In the genomic region with DNA sequence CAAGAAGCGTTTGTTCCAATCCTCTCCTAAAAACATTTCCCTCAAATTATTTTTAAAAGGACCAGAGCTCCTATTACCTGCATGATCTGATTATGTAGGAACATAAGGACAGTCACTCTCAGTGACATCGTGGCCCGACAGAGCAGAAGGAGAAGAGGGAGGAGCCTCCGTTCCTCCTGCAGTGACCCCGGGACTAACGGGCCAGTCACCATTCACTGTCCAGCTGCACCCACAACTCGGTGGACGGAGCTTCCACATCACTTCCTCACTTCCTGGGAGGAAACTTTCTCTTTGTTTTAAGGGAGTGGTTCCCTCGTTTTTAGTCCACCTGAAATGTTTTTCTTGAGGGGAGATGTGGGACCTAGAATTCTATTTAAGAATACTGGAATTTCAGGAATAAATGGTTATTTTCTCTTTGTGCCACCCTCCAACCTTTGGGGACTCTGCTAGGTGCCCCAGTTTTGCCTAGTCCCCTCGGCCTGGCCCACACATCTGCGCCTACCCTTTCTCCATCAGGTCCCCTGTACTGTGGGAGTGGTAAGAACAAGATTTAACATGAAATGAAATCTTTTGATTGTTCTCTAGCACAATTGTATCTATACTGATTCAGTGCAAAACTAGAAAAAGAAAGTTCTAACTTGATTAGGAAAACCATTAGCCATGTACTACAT, we compare ENCODE assay signal across 15 cellular contexts.
DNase-seq lines count a peak whose midpoint lies in the region; ATAC-seq and TF ChIP-seq lines count a peak whose summit lies in the region.
"Had no signal": no experiment of that assay in that cellular context is flagged by ENCODE, and none has a peak within 500 bp of the region (broad histone marks: within the 10 kb centered on the region; RNA-seq: fewer than 3 reads in every experiment).

No MANE protein-coding gene starts in this region.

- no peaks in the 10 kb centered on the region for H3F3A ChIP-seq in SK-N-SH (replicated peaks; ENCODE audit: insufficient read depth)
- H3F3A ChIP-seq in PC-3 (ENCODE audit: low read length, unreplicated experiment), result no peaks in the 10 kb centered on the region

- H3K9me2 ChIP-seq in SK-N-SH (no peaks in the 10 kb centered on the region), PC-3 (replicated peaks; ENCODE audit: low read length) (no peaks in the 10 kb centered on the region)

- H3K27ac Mint-ChIP-seq in progenitor cell of endocrine pancreas (no peak overlapping the region), Calu3 (ENCODE audit: unreplicated experiment) (no peak overlapping the region)
- H3K27ac Mint-ChIP-seq: CD4-positive, alpha-beta T cell had no signal

- DNase-seq in SK-N-SH (peak; percentile 39), PC-3 (no peak), kidney tubule cell (ENCODE audit: low spot score) (peak; percentile 4), progenitor cell of endocrine pancreas (ENCODE audit: low spot score, unreplicated experiment) (no peak), RWPE1 (ENCODE audit: low spot score) (no peak), Calu3 (no peak)
- DNase-seq: AML-193; CD4-positive, alpha-beta T cell; DND-41 had no signal

- H3K9me3 ChIP-seq in SK-N-SH (no peaks in the 10 kb centered on the region), PC-3 (ENCODE audit: low read length) (no peaks in the 10 kb centered on the region)
- H3K9me3 ChIP-seq: A549, HAP-1 had no signal

- H3K27me3 Mint-ChIP-seq in progenitor cell of endocrine pancreas (peaks cover 4% of the 10 kb centered on the region), Calu3 (ENCODE audit: unreplicated experiment) (peaks cover 50% of the 10 kb centered on the region)

- H3K4me1 ChIP-seq in SK-N-SH (ENCODE audit: control insufficient read depth in 1 of 2, insufficient read depth in 2 of 2, low read depth in 1 of 2, low read length in 1 of 2), result no peaks in the 10 kb centered on the region
- H3K4me1 ChIP-seq in PC-3 (ENCODE audit: insufficient read depth, low read length), result no peaks in the 10 kb centered on the region
- H3K4me1 ChIP-seq: A549, HAP-1 had no signal

- H3K4me3 ChIP-seq in SK-N-SH (ENCODE audit: low read depth in 2 of 2, low read length in 1 of 2), result no peak overlapping the region
- H3K4me3 ChIP-seq in PC-3 (ENCODE audit: low read length), result peak overlapping the region; percentile 52
- H3K4me3 ChIP-seq: A549, HAP-1 had no signal

- peaks cover 27% of the 10 kb centered on the region for H3K27me3 ChIP-seq in SK-N-SH (ENCODE audit: insufficient read depth)
- peaks cover 48% of the 10 kb centered on the region for H3K27me3 ChIP-seq in PC-3 (ENCODE audit: low read length)

- H3K4me2 ChIP-seq in SK-N-SH (no peak overlapping the region), PC-3 (ENCODE audit: low read length) (peak overlapping the region; percentile 71)
- H3K4me2 ChIP-seq: A549 had no signal

- CTCF ChIA-PET in SK-N-SH (lab: Yijun Ruan, JAX) (interaction anchor here (1.0 to 1.1 kb wide), 3 partner anchors 13 to 651 kb away, joined by 3 read pairs; no protein-coding TSS in a partner anchor), PC-3 (lab: Charles Lee) (no interaction called here), RWPE1 (lab: Yijun Ruan, JAX) (no interaction called here), Calu3 (lab: Charles Lee) (no interaction called here)

- H4K20me1 ChIP-seq in SK-N-SH (ENCODE audit: insufficient read depth), result no peaks in the 10 kb centered on the region
- no peaks in the 10 kb centered on the region for H4K20me1 ChIP-seq in PC-3 (ENCODE audit: low read length)

- no peak overlapping the region for H3K9ac ChIP-seq in SK-N-SH
- no peak overlapping the region for H3K9ac ChIP-seq in PC-3 (ENCODE audit: low read length)

- H3K9me3 Mint-ChIP-seq in progenitor cell of endocrine pancreas (ENCODE audit: low read depth) (peaks cover 5% of the 10 kb centered on the region), Calu3 (ENCODE audit: low read depth, unreplicated experiment) (no peaks in the 10 kb centered on the region)
- H3K9me3 Mint-ChIP-seq: CD4-positive, alpha-beta T cell had no signal

- no peak overlapping the region for H3K27ac ChIP-seq in SK-N-SH (ENCODE audit: low read depth in 2 of 2, low read length in 1 of 2)
- H3K27ac ChIP-seq in PC-3 (ENCODE audit: low read length), result no peak overlapping the region
- H3K27ac ChIP-seq in RWPE1, result no peak overlapping the region
- H3K27ac ChIP-seq: 22Rv1, A549, C4-2B, HL-60 had no signal

- TF ChIP-seq RAD21 in SK-N-SH (IDR thresholded peaks at IDR 0.05; ENCODE audit: low read length), result no peak

- no peaks in the 10 kb centered on the region for H3K79me2 ChIP-seq in SK-N-SH (ENCODE audit: insufficient read depth)
- no peaks in the 10 kb centered on the region for H3K79me2 ChIP-seq in PC-3 (ENCODE audit: low read length)

- H3K36me3 ChIP-seq in SK-N-SH (replicated peaks in 1 of 2; ENCODE audit: control insufficient read depth in 1 of 2, insufficient read depth in 2 of 2, low read length in 1 of 2) (no peaks in the 10 kb centered on the region), PC-3 (ENCODE audit: low read depth, low read length) (no peaks in the 10 kb centered on the region)
- H3K36me3 ChIP-seq: HAP-1 had no signal

- 15% methylated on average over 11 of the region's 11 CpGs for WGBS in SK-N-SH (ENCODE audit: low lambda C conversion rate)

- H3K4me3 Mint-ChIP-seq in progenitor cell of endocrine pancreas (ENCODE audit: low read depth), result no peak overlapping the region
- H3K4me3 Mint-ChIP-seq in Calu3 (ENCODE audit: low read depth, unreplicated experiment), result no peak overlapping the region
- H3K4me3 Mint-ChIP-seq: CD4-positive, alpha-beta T cell had no signal

- H3K4me1 Mint-ChIP-seq in progenitor cell of endocrine pancreas (ENCODE audit: low read depth) (peaks cover 26% of the 10 kb centered on the region), Calu3 (ENCODE audit: low read depth, unreplicated experiment) (no peaks in the 10 kb centered on the region)

- ATAC-seq in SK-N-SH treated with all-trans-retinoic acid at 6 μM for 48 hours (no peak), PC-3 (peak; percentile 75)
- ATAC-seq: A549 had no signal

- POLR2A ChIA-PET in SK-N-SH (lab: Yijun Ruan, JAX), result no interaction called here
- POLR2A ChIA-PET in PC-3 (lab: Charles Lee; ENCODE audit: unreplicated experiment), result interaction anchor here (1.0 kb wide), 1 partner anchor 11 kb away, joined by 3 read pairs; no protein-coding TSS in a partner anchor
- POLR2A ChIA-PET in RWPE1 (lab: Yijun Ruan, JAX; ENCODE audit: low non-redundant PET), result no interaction called here

- H3K36me3 Mint-ChIP-seq in progenitor cell of endocrine pancreas (ENCODE audit: insufficient read depth) (peaks cover 4% of the 10 kb centered on the region), Calu3 (ENCODE audit: insufficient read depth, unreplicated experiment) (no peaks in the 10 kb centered on the region)

- no peak overlapping the region for H2AFZ ChIP-seq in SK-N-SH (ENCODE audit: low read depth)
- 0 out of 2 replicates have a peak overlapping the region, but pooled peaks have one; percentile 35 for H2AFZ ChIP-seq in PC-3 (ENCODE audit: low read length)

- BruUV-seq in PC-3 (replicated peaks; lab: Mats Ljungman, UMichigan) (no TSS peak), Calu3 (replicated peaks; lab: Mats Ljungman, UMichigan) (no TSS peak)

- TF ChIP-seq CTCF in SK-N-SH (IDR thresholded peaks at IDR 0.05), result no peak
- no peak for TF ChIP-seq CTCF in PC-3 (conservative IDR thresholded peaks at IDR 0.05; ENCODE audit: low read depth, low read length)
- no peak for TF ChIP-seq CTCF in progenitor cell of endocrine pancreas (IDR thresholded peaks at IDR 0.05; ENCODE audit: unreplicated experiment)
- TF ChIP-seq CTCF in RWPE1 (conservative IDR thresholded peaks at IDR 0.05; ENCODE audit: low read depth), result no peak
- TF ChIP-seq CTCF in Calu3 (IDR thresholded peaks at IDR 0.05; ENCODE audit: unreplicated experiment), result no peak

- intact Hi-C loops in PC-3 (cut with micrococcal nuclease) (no loop called here), Calu3 (cut with micrococcal nuclease; ENCODE audit: unreplicated experiment) (no loop called here)

- no peak for TF ChIP-seq EP300 in SK-N-SH (IDR thresholded peaks at IDR 0.05; ENCODE audit: borderline replicate concordance in 1 of 2, low read depth in 1 of 2, low read length in 1 of 2)

TF ChIP-seq in SK-N-SH, 30 proteins besides CTCF, POLR2A, EP300 and RAD21 (continues in another document):
- TF ChIP-seq TEAD4 (IDR thresholded peaks at IDR 0.05; ENCODE audit: borderline replicate concordance, insufficient read depth) (no peak), MEF2A (IDR thresholded peaks at IDR 0.05; ENCODE audit: borderline replicate concordance, low read depth) (no peak), SMC3 (IDR thresholded peaks at IDR 0.05; ENCODE audit: low read depth, low read length) (no peak)
- TF ChIP-seq, protein P1, sequence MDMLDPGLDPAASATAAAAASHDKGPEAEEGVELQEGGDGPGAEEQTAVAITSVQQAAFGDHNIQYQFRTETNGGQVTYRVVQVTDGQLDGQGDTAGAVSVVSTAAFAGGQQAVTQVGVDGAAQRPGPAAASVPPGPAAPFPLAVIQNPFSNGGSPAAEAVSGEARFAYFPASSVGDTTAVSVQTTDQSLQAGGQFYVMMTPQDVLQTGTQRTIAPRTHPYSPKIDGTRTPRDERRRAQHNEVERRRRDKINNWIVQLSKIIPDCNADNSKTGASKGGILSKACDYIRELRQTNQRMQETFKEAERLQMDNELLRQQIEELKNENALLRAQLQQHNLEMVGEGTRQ (IDR thresholded peaks at IDR 0.05; ENCODE audit: borderline replicate concordance, low read depth, low read length), result no peak

TF ChIP-seq in SK-N-SH treated with all-trans-retinoic acid at 6 μM for 48 hours, 23 proteins besides CTCF, POLR2A, EP300 and RAD21 (continues in another document):
- TF ChIP-seq ISL1 (CRISPR knock-in tag; IDR thresholded peaks at IDR 0.05), result no peak
- TF ChIP-seq CSDC2 (CRISPR knock-in tag; IDR thresholded peaks at IDR 0.05), result no peak
- no peak for TF ChIP-seq SNAI2 (CRISPR knock-in tag; IDR thresholded peaks at IDR 0.05)
- no peak for TF ChIP-seq PPARA (CRISPR knock-in tag; IDR thresholded peaks at IDR 0.05; ENCODE audit: borderline replicate concordance)
- TF ChIP-seq ZFP3 (CRISPR knock-in tag; IDR thresholded peaks at IDR 0.05), result no peak
- TF ChIP-seq OSR1 (CRISPR knock-in tag; IDR thresholded peaks at IDR 0.05), result no peak
- TF ChIP-seq, protein P2, sequence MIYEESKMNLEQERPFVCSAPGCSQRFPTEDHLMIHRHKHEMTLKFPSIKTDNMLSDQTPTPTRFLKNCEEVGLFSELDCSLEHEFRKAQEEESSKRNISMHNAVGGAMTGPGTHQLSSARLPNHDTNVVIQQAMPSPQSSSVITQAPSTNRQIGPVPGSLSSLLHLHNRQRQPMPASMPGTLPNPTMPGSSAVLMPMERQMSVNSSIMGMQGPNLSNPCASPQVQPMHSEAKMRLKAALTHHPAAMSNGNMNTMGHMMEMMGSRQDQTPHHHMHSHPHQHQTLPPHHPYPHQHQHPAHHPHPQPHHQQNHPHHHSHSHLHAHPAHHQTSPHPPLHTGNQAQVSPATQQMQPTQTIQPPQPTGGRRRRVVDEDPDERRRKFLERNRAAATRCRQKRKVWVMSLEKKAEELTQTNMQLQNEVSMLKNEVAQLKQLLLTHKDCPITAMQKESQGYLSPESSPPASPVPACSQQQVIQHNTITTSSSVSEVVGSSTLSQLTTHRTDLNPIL (CRISPR knock-in tag; IDR thresholded peaks at IDR 0.05; ENCODE audit: low read depth), result no peak
- no peak for TF ChIP-seq RARB (CRISPR knock-in tag; IDR thresholded peaks at IDR 0.05)
- no peak for TF ChIP-seq BACH2 (CRISPR knock-in tag; IDR thresholded peaks at IDR 0.05; ENCODE audit: borderline replicate concordance)
- TF ChIP-seq ESRRG (CRISPR knock-in tag; IDR thresholded peaks at IDR 0.05), result no peak

Comparison
In these comparisons a context has a peak if more than half of its experiments do, and no peak if none do; other contexts are left out.
1. DNase-seq: peak in SK-N-SH (single experiment) and kidney tubule cell (single experiment); none in PC-3 (single experiment), progenitor cell of endocrine pancreas (single experiment), RWPE1 (single experiment) and Calu3 (single experiment).